ENCODE assay signal across 27 cellular contexts in genomic region chr2:164530464-164530863, GRCh38.
"Had no signal": no experiment of that assay in that cellular context is flagged by ENCODE, and none has a peak within 500 bp of the region (broad histone marks: within the 10 kb centered on the region; RNA-seq: fewer than 3 reads in every experiment).

No MANE protein-coding gene starts in this region.

- FAIRE-seq: small intestine, urothelium cell line had no signal

- H3K27ac ChIP-seq: neural progenitor cell, ovary, parathyroid adenoma, psoas muscle, right atrium auricular region, right lobe of liver, sigmoid colon, stomach, thoracic aorta, thyroid gland, tibial nerve, upper lobe of left lung, vagina had no signal

- DNase-seq: natural killer cell; occipital lobe; ovary; posterior cingulate gyrus; psoas muscle; retina; right lobe of liver; sigmoid colon; small intestine; stimulated activated CD4-positive, alpha-beta T cell treated with anti-CD3 and anti-CD28 coated beads, Interleukin-15, amount 100 ng/mL, for 24 hours; stimulated activated CD4-positive, alpha-beta T cell treated with anti-CD3 and anti-CD28 coated beads, Interleukin-2, amount 100 ng/mL, for 24 hours; stimulated activated CD4-positive, alpha-beta T cell treated with anti-CD3 and anti-CD28 coated beads, Interleukin-2, amount 100 ng/mL, for 48 hours; stimulated activated CD4-positive, alpha-beta T cell treated with anti-CD3 and anti-CD28 coated beads, Interleukin-4, amount 100 ng/mL, for 24 hours; stimulated activated naive B cell treated with anti-CD40 and anti-IgM and Interleukin-4, amounts not matched to agents 10 μg/mL and 1 μg/mL and 100 μg/mL, for 72 hours; stimulated activated naive CD4-positive, alpha-beta T cell treated with Interleukin-2 at 50 U/mL for 16 hours; stomach; thyroid gland; trophoblast cell; upper lobe of left lung had no signal

- ATAC-seq: natural killer cell; psoas muscle; stimulated activated effector memory CD8-positive, alpha-beta T cell treated with anti-CD3 and anti-CD28 coated beads, Interleukin-12 subunit alpha, Interleukin-12 subunit beta, amount 100 ng/mL, for 72 hours; stimulated activated naive B cell treated with anti-CD40 and anti-IgM and Interleukin-4, amounts not matched to agents 10 μg/mL and 1 μg/mL and 100 μg/mL, for 72 hours had no signal

- H3K36me3 ChIP-seq: neural progenitor cell, ovary, right atrium auricular region, right lobe of liver, sigmoid colon, stomach, thoracic aorta, thyroid gland, tibial nerve, upper lobe of left lung, vagina had no signal

- H3K4me3 ChIP-seq: neural progenitor cell, ovary, psoas muscle, right atrium auricular region, right lobe of liver, sigmoid colon, stomach, thoracic aorta, thyroid gland, tibial nerve, upper lobe of left lung, vagina had no signal

- H3K4me1 ChIP-seq: parathyroid adenoma, psoas muscle, right atrium auricular region, tibial nerve, upper lobe of left lung, vagina had no signal

- H3K9me3 ChIP-seq: ovary, psoas muscle, right atrium auricular region, right lobe of liver, sigmoid colon, stomach, thoracic aorta, thyroid gland, tibial nerve, upper lobe of left lung, vagina had no signal

- H3K4me2 ChIP-seq: neural progenitor cell had no signal

- H3K27me3 ChIP-seq: neural progenitor cell, ovary, right atrium auricular region, right lobe of liver, sigmoid colon, stomach, thyroid gland, tibial nerve, upper lobe of left lung, vagina had no signal
